ENCODE assay signal across 8 cellular contexts in the genomic region with DNA sequence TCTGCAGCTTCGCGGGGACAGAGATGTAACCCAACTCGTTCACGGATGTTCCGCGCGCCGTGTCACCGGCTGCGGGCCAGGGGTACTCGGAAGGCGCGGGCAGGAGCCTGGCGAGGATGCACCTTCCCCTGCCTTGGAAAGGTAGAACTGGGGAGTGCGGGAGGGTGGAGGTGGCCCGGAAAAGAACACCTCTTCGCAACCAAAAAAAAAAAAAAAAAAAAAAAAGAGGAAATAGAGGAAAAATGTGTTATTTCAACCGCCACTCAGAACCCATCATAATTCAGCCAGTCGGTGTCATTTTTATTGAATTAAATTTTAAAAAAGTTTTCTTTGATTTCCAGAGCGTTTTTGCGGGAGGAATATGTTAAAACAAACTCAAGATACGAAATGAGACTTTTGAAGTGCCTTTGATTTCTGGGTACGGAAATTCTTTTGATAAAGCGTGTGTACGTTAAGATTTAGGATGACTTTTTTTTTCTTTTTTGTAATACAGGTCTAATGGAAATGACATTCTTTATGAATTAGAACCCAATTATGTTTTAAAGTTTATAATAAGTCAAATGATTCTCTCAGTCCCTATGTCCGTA. TPM values are rescaled to one million over a fixed set of nuclear protein-coding genes. Genes with fewer than 3 reads are reported as not detected.
DNase-seq lines count a peak whose midpoint lies in the region; ATAC-seq and TF ChIP-seq lines count a peak whose summit lies in the region.

No MANE protein-coding gene starts in this region.

- 0 out of 2 replicates have a peak overlapping the region, but pooled peaks have one; percentile 15 for H2AFZ ChIP-seq in GM23338

- H3K27me3 Mint-ChIP-seq in GM23338 (ENCODE audit: insufficient read depth, low read depth, poor library complexity), result peaks cover 16% of the 10 kb centered on the region

- H3F3A ChIP-seq in GM23338 (replicated peaks; ENCODE audit: low read depth), result 0 out of 2 replicates have a peak, but pooled peaks cover 3% of the 10 kb centered on the region

- H3K27ac ChIP-seq in GM23338 (ENCODE audit: low read depth) (peak overlapping the region; percentile 97), SJSA1 (peak overlapping the region; percentile 94)

- H3K36me3 ChIP-seq in GM23338 (ENCODE audit: insufficient read depth), result no peaks in the 10 kb centered on the region
- H3K36me3 ChIP-seq in SJSA1, result peaks cover 47% of the 10 kb centered on the region
- H3K36me3 ChIP-seq in skeletal muscle satellite cell (ENCODE audit: insufficient read depth, low read length), result peaks cover 6% of the 10 kb centered on the region

- H3K4me1 Mint-ChIP-seq in GM23338, result peaks cover 21% of the 10 kb centered on the region

- H3K27ac Mint-ChIP-seq in GM23338, result peak overlapping the region; percentile 99

- H3K4me3 Mint-ChIP-seq in GM23338, result peak overlapping the region; percentile 83

- ATAC-seq in GM23338, result peak; percentile 48
- no peak for ATAC-seq in GM21381 (IDR thresholded peaks at IDR 0.05; ENCODE audit: unreplicated experiment)

- H3K4me1 ChIP-seq in GM23338 (ENCODE audit: insufficient read depth) (peaks cover 24% of the 10 kb centered on the region), SJSA1 (replicated peaks) (peaks cover 18% of the 10 kb centered on the region), skeletal muscle satellite cell (ENCODE audit: control insufficient read depth, insufficient read depth, low read length) (peaks cover 28% of the 10 kb centered on the region)

- H3K4me2 ChIP-seq in GM23338 (peak overlapping the region; percentile 78), skeletal muscle satellite cell (ENCODE audit: low read length) (peak overlapping the region; percentile 95)

- H3K27me3 ChIP-seq in GM23338 (ENCODE audit: insufficient read depth), result peaks cover 30% of the 10 kb centered on the region
- no peaks in the 10 kb centered on the region for H3K27me3 ChIP-seq in SJSA1 (replicated peaks)
- no peaks in the 10 kb centered on the region for H3K27me3 ChIP-seq in skeletal muscle satellite cell (ENCODE audit: control insufficient read depth, insufficient read depth, low read length)

- peak overlapping the region; percentile 98 for H3K9ac ChIP-seq in skeletal muscle satellite cell (ENCODE audit: low read depth, low read length)

- H3K4me3 ChIP-seq in GM23338, result peak overlapping the region; percentile 61
- H3K4me3 ChIP-seq in SJSA1, result peak overlapping the region; percentile 64
- peak overlapping the region; percentile 73 to 92 for H3K4me3 ChIP-seq in foreskin fibroblast (ENCODE audit: low read depth in 1 of 2, low read length in 2 of 2)
- H3K4me3 ChIP-seq in skeletal muscle satellite cell (ENCODE audit: low read length), result peak overlapping the region; percentile 90

- TF ChIP-seq CTCF in GM23338 (conservative IDR thresholded peaks at IDR 0.05; ENCODE audit: low read depth in 2 of 2) (no peak), foreskin fibroblast (IDR thresholded peaks at IDR 0.05; ENCODE audit: low read depth, low read length) (no peak)

- 0 out of 2 replicates have a peak, but pooled peaks cover 4% of the 10 kb centered on the region for H4K20me1 ChIP-seq in GM23338 (replicated peaks; ENCODE audit: insufficient read depth)

- no peaks in the 10 kb centered on the region for H3K9me2 ChIP-seq in GM23338 (ENCODE audit: insufficient read depth)

- peaks cover 16% of the 10 kb centered on the region for H3K36me3 Mint-ChIP-seq in GM23338 (ENCODE audit: low read depth)

- DNase-seq in GM23338 (ENCODE audit: low spot score) (no peak), SJSA1 (ENCODE audit: low read depth in 1 of 2, low spot score in 2 of 2) (no peak), foreskin fibroblast (no peak), NCI-H1105 treated with DMSO at 0.1 percent for 48 hours (lab: John Stamatoyannopoulos, UW) (no peak), kidney tubule cell (ENCODE audit: low spot score) (no peak), NCI-H748 (lab: John Stamatoyannopoulos, UW; ENCODE audit: unreplicated experiment) (no peak)

- H3K9me3 ChIP-seq in SJSA1 (replicated peaks) (no peaks in the 10 kb centered on the region), skeletal muscle satellite cell (replicated peaks; ENCODE audit: low read length) (no peaks in the 10 kb centered on the region)

- no peaks in the 10 kb centered on the region for H3K79me2 ChIP-seq in GM23338 (replicated peaks; ENCODE audit: insufficient read depth)

- H3K9me3 Mint-ChIP-seq in GM23338, result no peaks in the 10 kb centered on the region

TF ChIP-seq in GM23338, 12 proteins besides CTCF, POLR2A, EP300 and RAD21 (continues in another document):
- TF ChIP-seq ZNF331 (CRISPR knock-in tag; IDR thresholded peaks at IDR 0.05; ENCODE audit: low read depth) (no peak), JUNB (IDR thresholded peaks at IDR 0.05; ENCODE audit: unreplicated experiment) (no peak), EZH2phosphoT487 (IDR thresholded peaks at IDR 0.05; ENCODE audit: unreplicated experiment) (no peak), ZNF114 (CRISPR knock-in tag; IDR thresholded peaks at IDR 0.05) (no peak)
- TF ChIP-seq, protein P1, sequence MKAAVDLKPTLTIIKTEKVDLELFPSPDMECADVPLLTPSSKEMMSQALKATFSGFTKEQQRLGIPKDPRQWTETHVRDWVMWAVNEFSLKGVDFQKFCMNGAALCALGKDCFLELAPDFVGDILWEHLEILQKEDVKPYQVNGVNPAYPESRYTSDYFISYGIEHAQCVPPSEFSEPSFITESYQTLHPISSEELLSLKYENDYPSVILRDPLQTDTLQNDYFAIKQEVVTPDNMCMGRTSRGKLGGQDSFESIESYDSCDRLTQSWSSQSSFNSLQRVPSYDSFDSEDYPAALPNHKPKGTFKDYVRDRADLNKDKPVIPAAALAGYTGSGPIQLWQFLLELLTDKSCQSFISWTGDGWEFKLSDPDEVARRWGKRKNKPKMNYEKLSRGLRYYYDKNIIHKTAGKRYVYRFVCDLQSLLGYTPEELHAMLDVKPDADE (IDR thresholded peaks at IDR 0.05), result no peak

RNA-seq across cellular contexts. Expression of a gene that starts 8.9 kb away (rescaled TPM):
- total RNA-seq in GM23338 (2014; rRNA removed; shearing (Covaris generic)), result 27.9 and 30.6 TPM in 2 replicates
- polyA plus RNA-seq in GM23338 (2016; fragmentation: Nextera tagmentation; extraction: Ambion mirVana), result 9.3 and 9.5 TPM in 2 replicates
- total RNA-seq in SJSA1 (2014; rRNA removed; shearing (Covaris generic)), result 42.8 and 44.8 TPM in 2 replicates
- 13.9 and 17.5 TPM in 2 replicates for total RNA-seq in skeletal muscle satellite cell (2012; rRNA removed)

RNA-seq across cellular contexts. Expression of a gene that starts 30.1 kb away (rescaled TPM):
- 15.3 and 18.7 TPM in 2 replicates for total RNA-seq in GM23338 (2014; rRNA removed; shearing (Covaris generic))
- 12.1 and 14.3 TPM in 2 replicates for polyA plus RNA-seq in GM23338 (2016; fragmentation: Nextera tagmentation; extraction: Ambion mirVana)
- 0.78 and 1.8 TPM in 2 replicates for total RNA-seq in SJSA1 (2014; rRNA removed; shearing (Covaris generic))
- 0.22 and 0.25 TPM in 2 replicates for total RNA-seq in skeletal muscle satellite cell (2012; rRNA removed)

RNA-seq across cellular contexts. Expression of a gene that starts 59.4 kb away (rescaled TPM):
- total RNA-seq in GM23338 (2014; rRNA removed; shearing (Covaris generic)), result 0.43 and 0.94 TPM in 2 replicates
- polyA plus RNA-seq in GM23338 (2016; fragmentation: Nextera tagmentation; extraction: Ambion mirVana), result 1.8 TPM in 2 replicates
- total RNA-seq in SJSA1 (2014; rRNA removed; shearing (Covaris generic)), result 6.5 and 10.6 TPM in 2 replicates
- 3.3 and 3.8 TPM in 2 replicates for total RNA-seq in skeletal muscle satellite cell (2012; rRNA removed)
